Comparison of ENCODE assay signal across 15 cellular contexts in the genomic region with DNA sequence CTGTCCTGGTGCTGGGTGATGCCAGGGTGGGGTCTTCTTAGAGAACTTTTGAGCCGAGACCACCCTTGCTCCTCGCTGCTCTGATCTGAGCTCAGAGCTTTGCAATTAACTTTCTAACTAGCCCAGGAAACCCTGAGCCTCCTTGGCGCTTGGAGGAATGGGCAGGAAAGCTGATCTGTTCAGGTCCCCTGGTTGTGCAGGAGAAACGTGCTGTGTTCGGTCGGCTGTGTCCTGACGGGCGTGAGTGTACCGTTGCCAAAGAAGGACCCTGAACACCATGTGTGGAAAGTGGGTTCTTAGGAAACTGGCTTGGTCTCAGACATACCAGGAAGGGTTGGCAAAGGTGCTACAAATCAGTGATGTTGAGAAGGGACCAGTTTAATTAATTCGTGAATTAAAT. TPM values are rescaled to one million over a fixed set of nuclear protein-coding genes. Genes with fewer than 3 reads are reported as not detected.
A peak's percentile ranks its signal among the peaks of the same experiment; 100 is the strongest.
DNase-seq lines count a peak whose midpoint lies in the region; ATAC-seq and TF ChIP-seq lines count a peak whose summit lies in the region.
"Had no signal": no experiment of that assay in that cellular context is flagged by ENCODE, and none has a peak within 500 bp of the region (broad histone marks: within the 10 kb centered on the region; RNA-seq: fewer than 3 reads in every experiment).

No MANE protein-coding gene starts in this region.

- H3K27ac Mint-ChIP-seq in T-helper 1 cell treated with Interleukin-12 subunit alpha and Interleukin-12 subunit beta and Interleukin-4 antibody, amounts not matched to agents 30 μg/mL and 1 μg/mL, for 36 hours: no peak overlapping the region
- H3K27ac Mint-ChIP-seq in central memory CD8-positive, alpha-beta T cell (ENCODE audit: low read depth): peak overlapping the region; percentile 81
- H3K27ac Mint-ChIP-seq in neural progenitor cell: no peak overlapping the region

- peaks cover 47% of the 10 kb centered on the region for H3K4me1 Mint-ChIP-seq in T-helper 1 cell treated with Interleukin-12 subunit alpha and Interleukin-12 subunit beta and Interleukin-4 antibody, amounts not matched to agents 30 μg/mL and 1 μg/mL, for 36 hours (ENCODE audit: low read depth)
- H3K4me1 Mint-ChIP-seq in central memory CD8-positive, alpha-beta T cell: peaks cover 69% of the 10 kb centered on the region
- peaks cover 8% of the 10 kb centered on the region for H3K4me1 Mint-ChIP-seq in neural progenitor cell

- H3K27ac ChIP-seq in Panc1 (ENCODE audit: low read length) (no peak overlapping the region), neural progenitor cell (no peak overlapping the region)
- H3K27ac ChIP-seq: 22Rv1 had no signal

- H4K20me1 ChIP-seq in neural progenitor cell (ENCODE audit: low read depth): peaks cover 38% of the 10 kb centered on the region

- CTCF ChIA-PET in Panc1 (lab: Charles Lee): interaction anchor here (0.6 to 1.3 kb wide), 2 partner anchors 77 to 118 kb away, joined by 3 to 4 read pairs; no protein-coding TSS in a partner anchor

- no peak overlapping the region for H2AFZ ChIP-seq in neural progenitor cell (replicated peaks)

- H3K4me3 Mint-ChIP-seq in T-helper 1 cell treated with Interleukin-12 subunit alpha and Interleukin-12 subunit beta and Interleukin-4 antibody, amounts not matched to agents 30 μg/mL and 1 μg/mL, for 36 hours: peak overlapping the region; percentile 69
- peak overlapping the region; percentile 88 for H3K4me3 Mint-ChIP-seq in central memory CD8-positive, alpha-beta T cell
- peak overlapping the region; percentile 79 for H3K4me3 Mint-ChIP-seq in neural progenitor cell

- peaks cover 9% of the 10 kb centered on the region for H3F3A ChIP-seq in neural progenitor cell (ENCODE audit: low read depth)

- BruUV-seq in Panc1 (replicated peaks; lab: Mats Ljungman, UMichigan): no TSS peak

- H3K27me3 Mint-ChIP-seq in T-helper 1 cell treated with Interleukin-12 subunit alpha and Interleukin-12 subunit beta and Interleukin-4 antibody, amounts not matched to agents 30 μg/mL and 1 μg/mL, for 36 hours (ENCODE audit: low read depth): peaks cover 65% of the 10 kb centered on the region
- H3K27me3 Mint-ChIP-seq in central memory CD8-positive, alpha-beta T cell: no peaks in the 10 kb centered on the region
- peaks cover 11% of the 10 kb centered on the region for H3K27me3 Mint-ChIP-seq in neural progenitor cell (ENCODE audit: insufficient read depth, low read depth)

- no peak overlapping the region for H3K9ac ChIP-seq in neural progenitor cell

- POLR2A ChIA-PET in Panc1 (lab: Charles Lee): interaction anchor here (0.9 kb wide), 1 partner anchor 23 kb away, joined by 3 read pairs; no protein-coding TSS in a partner anchor

- peaks cover 43% of the 10 kb centered on the region for H3K36me3 Mint-ChIP-seq in T-helper 1 cell treated with Interleukin-12 subunit alpha and Interleukin-12 subunit beta and Interleukin-4 antibody, amounts not matched to agents 30 μg/mL and 1 μg/mL, for 36 hours (ENCODE audit: low read depth)
- peaks cover 68% of the 10 kb centered on the region for H3K36me3 Mint-ChIP-seq in central memory CD8-positive, alpha-beta T cell (ENCODE audit: insufficient read depth)
- peaks cover 17% of the 10 kb centered on the region for H3K36me3 Mint-ChIP-seq in neural progenitor cell

- H3K9me3 ChIP-seq in Panc1 (ENCODE audit: control insufficient read depth, insufficient read depth, low read depth, low read length): no peaks in the 10 kb centered on the region
- H3K9me3 ChIP-seq in neural progenitor cell (ENCODE audit: low read depth): no peaks in the 10 kb centered on the region
- H3K9me3 ChIP-seq: tibial nerve had no signal

- H3K4me1 ChIP-seq in Panc1 (ENCODE audit: control insufficient read depth, insufficient read depth, low read length) (peaks cover 8% of the 10 kb centered on the region; the same call in 1 of the 2 replicates), neural progenitor cell (peaks cover 7% of the 10 kb centered on the region)

- H3K9me3 Mint-ChIP-seq in T-helper 1 cell treated with Interleukin-12 subunit alpha and Interleukin-12 subunit beta and Interleukin-4 antibody, amounts not matched to agents 30 μg/mL and 1 μg/mL, for 36 hours: no peaks in the 10 kb centered on the region
- H3K9me3 Mint-ChIP-seq in central memory CD8-positive, alpha-beta T cell: no peaks in the 10 kb centered on the region
- H3K9me3 Mint-ChIP-seq in neural progenitor cell: no peaks in the 10 kb centered on the region

- intact Hi-C loops in Panc1 (cut with micrococcal nuclease; ENCODE audit: unreplicated experiment): no loop called here

- H3K36me3 ChIP-seq in Panc1 (ENCODE audit: control insufficient read depth, insufficient read depth, low read length): no peaks in the 10 kb centered on the region
- no peaks in the 10 kb centered on the region for H3K36me3 ChIP-seq in neural progenitor cell

- no peak for ATAC-seq in Panc1
- no peak for ATAC-seq in central memory CD8-positive, alpha-beta T cell (replicated peaks; ENCODE audit: extremely low read depth, poor library complexity, severe bottlenecking)
- ATAC-seq in HG03045 (IDR thresholded peaks at IDR 0.05; ENCODE audit: unreplicated experiment): no peak
- no peak for ATAC-seq in GM21576 (IDR thresholded peaks at IDR 0.05; ENCODE audit: unreplicated experiment)

- H3K4me2 ChIP-seq in neural progenitor cell: no peak overlapping the region

- in situ Hi-C loops in Panc1 (cut with HindIII; ENCODE audit: low pct_unique_long_range_greater_than_20kb, low sequenced_read_pairs): no loop called here

- H3K4me3 ChIP-seq in Panc1 (ENCODE audit: low read depth in 2 of 2, low read length in 2 of 2) (peak overlapping the region; percentile 3 to 54; a peak in 2 of 4 replicates), neural progenitor cell (no peak overlapping the region)

- no peaks in the 10 kb centered on the region for H3K79me2 ChIP-seq in neural progenitor cell (ENCODE audit: low read depth)

- DNase-seq in T-helper 1 cell: no peak
- DNase-seq in Panc1 (ENCODE audit: low read depth, low spot score): no peak
- no peak for DNase-seq in central memory CD8-positive, alpha-beta T cell (ENCODE audit: low spot score in 2 of 2)
- DNase-seq in neural progenitor cell (ENCODE audit: low spot score): no peak
- DNase-seq in NCI-H2227 treated with DMSO at 0.1 percent for 48 hours (lab: John Stamatoyannopoulos, UW): no peak
- DNase-seq: glutamatergic neuron, KBM-7, kidney glomerular epithelial cell, NCI-H1436, NCI-H526 had no signal

- H3K27me3 ChIP-seq in Panc1 (ENCODE audit: control insufficient read depth, insufficient read depth, low read length) (no peaks in the 10 kb centered on the region), neural progenitor cell (peaks cover 48% of the 10 kb centered on the region)

- TF ChIP-seq CTCF in Panc1 (IDR thresholded peaks at IDR 0.05) (no peak), neural progenitor cell (IDR thresholded peaks at IDR 0.05) (no peak)

RNA-seq across cellular contexts. Expression of a gene that starts 1.8 kb away (rescaled TPM):
- 24.0 TPM for total RNA-seq in Panc1 (2021; ENCODE audit: unreplicated experiment)
- 45.5 TPM for polyA plus RNA-seq in Panc1 (2012; ENCODE audit: insufficient read length)
- total RNA-seq in neural progenitor cell (ENCODE audit: low replicate concordance): 0.73 and 1.8 TPM in 2 replicates
